23 cellular contexts compared by ENCODE assay signal in the genomic region with DNA sequence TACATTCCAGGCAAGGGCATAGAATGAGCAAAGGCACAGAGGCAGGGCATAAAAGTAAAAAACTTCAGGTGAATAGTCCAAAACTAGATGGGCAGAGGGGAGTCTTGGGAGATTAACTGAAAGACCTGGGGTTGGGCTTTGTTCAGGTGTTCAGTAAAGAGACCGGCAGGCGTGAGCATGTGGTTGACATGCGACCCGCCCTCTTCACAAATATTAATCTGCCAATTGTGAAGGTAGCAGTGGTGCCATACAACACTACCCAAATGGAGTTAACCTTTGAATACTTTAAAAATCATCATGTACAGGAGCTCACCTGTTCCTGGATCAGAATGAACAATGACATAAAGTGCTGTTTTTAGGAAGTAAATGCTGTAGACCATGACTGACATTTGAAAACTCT.
"Had no signal": no experiment of that assay in that cellular context is flagged by ENCODE, and none has a peak within 500 bp of the region (broad histone marks: within the 10 kb centered on the region; RNA-seq: fewer than 3 reads in every experiment).

No MANE protein-coding gene starts in this region.

- H3K4me1 Mint-ChIP-seq: mesothelial cell of epicardium; stimulated activated memory B cell treated with anti-CD40 and anti-IgM and Interleukin-4, amounts not matched to agents 10 μg/mL and 1 μg/mL and 100 μg/mL, for 72 hours had no signal

- H3K9me3 Mint-ChIP-seq: mesothelial cell of epicardium; naive thymus-derived CD8-positive, alpha-beta T cell; stimulated activated memory B cell treated with anti-CD40 and anti-IgM and Interleukin-4, amounts not matched to agents 10 μg/mL and 1 μg/mL and 100 μg/mL, for 72 hours; type B pancreatic cell had no signal

- DNase-seq: dorsolateral prefrontal cortex; effector CD4-positive, alpha-beta T cell; foreskin fibroblast; gastrocnemius medialis; head of caudate nucleus; left lung; mesenchymal stem cell; naive thymus-derived CD8-positive, alpha-beta T cell; occipital lobe; ovary; posterior cingulate gyrus; psoas muscle; right cardiac atrium; sigmoid colon; spleen; stimulated activated CD4-positive, alpha-beta T cell treated with anti-CD3 and anti-CD28 coated beads, Interleukin-4, amount 100 ng/mL, for 4 hours; stimulated activated naive CD8-positive, alpha-beta T cell treated with anti-CD3 and anti-CD28 coated beads, Interleukin-15, Interleukin-2, amounts not matched to agents 100 U/mL and 50 U/mL, for 24 hours; substantia nigra; testis; tibial artery had no signal

- H3K27ac ChIP-seq: left lung, ovary, psoas muscle, sigmoid colon, spleen, testis, tibial artery had no signal

- H3K36me3 ChIP-seq: gastrocnemius medialis, ovary, sigmoid colon had no signal

- H3K4me3 Mint-ChIP-seq: mesothelial cell of epicardium; naive thymus-derived CD8-positive, alpha-beta T cell; stimulated activated memory B cell treated with anti-CD40 and anti-IgM and Interleukin-4, amounts not matched to agents 10 μg/mL and 1 μg/mL and 100 μg/mL, for 72 hours; type B pancreatic cell had no signal

- ATAC-seq: gastrocnemius medialis; left lung; naive thymus-derived CD8-positive, alpha-beta T cell; psoas muscle; right cardiac atrium; stimulated activated memory B cell treated with anti-CD40 and anti-IgM and Interleukin-4, amounts not matched to agents 10 μg/mL and 1 μg/mL and 100 μg/mL, for 72 hours; stimulated activated naive CD8-positive, alpha-beta T cell treated with anti-CD3 and anti-CD28 coated beads, Interleukin-15, Interleukin-2, amounts not matched to agents 100 U/mL and 50 U/mL, for 24 hours had no signal

- H3K9me3 ChIP-seq: gastrocnemius medialis, left lung, ovary, psoas muscle, sigmoid colon, spleen, testis, tibial artery had no signal

- H3K27me3 ChIP-seq: dorsolateral prefrontal cortex, gastrocnemius medialis, left lung, ovary, sigmoid colon, spleen, testis, tibial artery had no signal

- H3K4me1 ChIP-seq: gastrocnemius medialis, left lung, psoas muscle, spleen, testis, tibial artery had no signal

- H3K27ac Mint-ChIP-seq: mesothelial cell of epicardium; stimulated activated memory B cell treated with anti-CD40 and anti-IgM and Interleukin-4, amounts not matched to agents 10 μg/mL and 1 μg/mL and 100 μg/mL, for 72 hours; type B pancreatic cell had no signal

- H3K36me3 Mint-ChIP-seq: naive thymus-derived CD8-positive, alpha-beta T cell had no signal

- H3K27me3 Mint-ChIP-seq: naive thymus-derived CD8-positive, alpha-beta T cell; stimulated activated memory B cell treated with anti-CD40 and anti-IgM and Interleukin-4, amounts not matched to agents 10 μg/mL and 1 μg/mL and 100 μg/mL, for 72 hours; type B pancreatic cell had no signal

- H3K4me3 ChIP-seq: dorsolateral prefrontal cortex, gastrocnemius medialis, left lung, ovary, psoas muscle, sigmoid colon, spleen, testis, tibial artery had no signal
